In genomic region chr14:64704743-64705405, GRCh38 we compare ENCODE assay signal across 8 cellular contexts. TPM values are rescaled to one million over a fixed set of nuclear protein-coding genes. Genes with fewer than 3 reads are reported as not detected.
A peak's percentile ranks its signal among the peaks of the same experiment; 100 is the strongest.
DNase-seq lines count a peak whose midpoint lies in the region; ATAC-seq and TF ChIP-seq lines count a peak whose summit lies in the region.

No MANE protein-coding gene starts in this region.

- POLR2A ChIA-PET in RWPE1 (lab: Yijun Ruan, JAX; ENCODE audit: low non-redundant PET): interaction anchor here (0.5 to 1.3 kb wide), 5 partner anchors 15 to 746 kb away, joined by 3 to 5 read pairs (median 3); partner anchors contain the start of gene HSPA2

- H3K9ac ChIP-seq in mucosa of stomach (ENCODE audit: low read length): peak overlapping the region; percentile 89

- DNase-seq in NCI-H1417 (lab: John Stamatoyannopoulos, UW) (peak in 2 of 3 experiments; percentile 68 to 70), NCI-H1417 treated with DMSO at 0.1 percent for 48 hours (lab: John Stamatoyannopoulos, UW) (no peak), RWPE1 (ENCODE audit: low spot score) (no peak), aorta (peak in 1 of 2 donors; percentile 87), NCI-H345 (lab: John Stamatoyannopoulos, UW) (no peak)
- DNase-seq in effector memory CD8-positive, alpha-beta T cell: no peak

- H3K4me1 ChIP-seq in mucosa of stomach (ENCODE audit: control insufficient read depth, insufficient read depth, low read length): peaks cover 51% of the 10 kb centered on the region
- H3K4me1 ChIP-seq in aorta (ENCODE audit: control insufficient read depth in 1 of 2, insufficient read depth in 2 of 2, low read length in 2 of 2): no peaks in the 10 kb centered on the region

- H3K4me3 ChIP-seq in mucosa of stomach (ENCODE audit: low read length): peak overlapping the region; percentile 81
- H3K4me3 ChIP-seq in aorta (ENCODE audit: low read length in 2 of 2): peak overlapping the region; percentile 70 to 87

- peak overlapping the region; percentile 55 to 91 for H3K27ac Mint-ChIP-seq in effector memory CD8-positive, alpha-beta T cell

- H3K4me1 Mint-ChIP-seq in effector memory CD8-positive, alpha-beta T cell (ENCODE audit: low read depth in 2 of 2): peaks cover 50 to 55% of the 10 kb centered on the region in 2 donors

- H3K27me3 ChIP-seq in mucosa of stomach (ENCODE audit: control insufficient read depth, insufficient read depth, low read length): peaks cover 13% of the 10 kb centered on the region
- H3K27me3 ChIP-seq in aorta (ENCODE audit: control insufficient read depth in 1 of 2, insufficient read depth in 2 of 2, low read length in 1 of 2): no peaks in the 10 kb centered on the region

- no peaks in the 10 kb centered on the region for H3K9me3 Mint-ChIP-seq in effector memory CD8-positive, alpha-beta T cell

- no peak for TF ChIP-seq CTCF in RWPE1 (conservative IDR thresholded peaks at IDR 0.05; ENCODE audit: low read depth)

- H3K9me3 ChIP-seq in mucosa of stomach (ENCODE audit: control insufficient read depth, low read length): no peaks in the 10 kb centered on the region
- no peaks in the 10 kb centered on the region for H3K9me3 ChIP-seq in aorta (ENCODE audit: control insufficient read depth, low read length)

- no peak for ATAC-seq in effector memory CD8-positive, alpha-beta T cell (replicated peaks)
- ATAC-seq in aorta (ENCODE audit: low FRiP score): peak; percentile 69
- no peak for ATAC-seq in HG02938 (IDR thresholded peaks at IDR 0.05; ENCODE audit: unreplicated experiment)

- intact Hi-C loops in aorta (cut with DNase I): loop anchor here in 1 of 2 donors (2.0 to 5.0 kb wide), 4 partner anchors 22 to 57 kb away; no protein-coding TSS in a partner anchor

- H3K36me3 ChIP-seq in mucosa of stomach (ENCODE audit: control insufficient read depth, insufficient read depth, low read length) (no peaks in the 10 kb centered on the region), aorta (ENCODE audit: control insufficient read depth in 1 of 2, insufficient read depth in 2 of 2, low read length in 1 of 2) (no peaks in the 10 kb centered on the region)

- H3K4me3 Mint-ChIP-seq in effector memory CD8-positive, alpha-beta T cell: peak overlapping the region; percentile 79 to 85

- WGBS in aorta, 2 donors: 0 to 1% methylated on average over 52 to 53 of the region's 53 CpGs

- CTCF ChIA-PET in RWPE1 (lab: Yijun Ruan, JAX): interaction anchor here (0.5 to 1.7 kb wide), 5 partner anchors 12 to 564 kb away, joined by 3 to 4 read pairs (median 4); no protein-coding TSS in a partner anchor

- peaks cover 17 to 25% of the 10 kb centered on the region in 2 donors for H3K27me3 Mint-ChIP-seq in effector memory CD8-positive, alpha-beta T cell

- peak overlapping the region; percentile 88 for H3K27ac ChIP-seq in RWPE1
- H3K27ac ChIP-seq in aorta (ENCODE audit: low read depth in 1 of 2, low read length in 2 of 2): peak overlapping the region; percentile 62 to 86

- peaks cover 8% of the 10 kb centered on the region for H3K36me3 Mint-ChIP-seq in effector memory CD8-positive, alpha-beta T cell (ENCODE audit: insufficient read depth)

RNA-seq across cellular contexts. Expression of gene PLEKHG3, which starts 0.7 kb away (rescaled TPM):
- 10 to 100 TPM; 46.5 to 82.9 TPM for total RNA-seq in aorta
- polyA plus RNA-seq in aorta: 10 to 100 TPM; 10.9 to 49.8 TPM

Comparison
In these comparisons a context has a peak if more than half of its experiments do, and no peak if none do; other contexts are left out.
1. DNase-seq: peak in NCI-H1417 (2 of 3); none in NCI-H1417 treated with DMSO at 0.1 percent for 48 hours (single experiment), RWPE1 (single experiment), effector memory CD8-positive, alpha-beta T cell (0 of 3) and NCI-H345 (single experiment).